ENCODE assay signal across 8 cellular contexts in the genomic region with DNA sequence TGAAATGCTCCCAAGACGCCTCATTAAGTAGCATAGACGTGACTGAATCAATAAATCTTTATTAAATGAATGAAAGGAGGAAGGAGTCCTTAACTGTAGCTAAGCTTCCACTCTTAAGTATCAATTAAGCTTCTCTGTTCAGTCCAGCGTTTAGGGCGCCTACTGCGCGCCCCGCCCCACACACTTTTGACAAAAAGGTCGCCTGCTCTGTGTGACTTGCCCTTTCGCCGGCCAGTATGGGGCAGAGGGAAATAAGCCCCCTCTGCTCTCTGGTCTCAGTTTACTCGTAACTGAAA. TPM values are rescaled to one million over a fixed set of nuclear protein-coding genes. Genes with fewer than 3 reads are reported as not detected.
DNase-seq lines count a peak whose midpoint lies in the region; TF ChIP-seq lines count a peak whose summit lies in the region.

No MANE protein-coding gene starts in this region.

- CTCF ChIA-PET in activated naive CD4-positive, alpha-beta T cell treated with anti-CD3 and anti-CD28 coated beads for 36 hours (lab: Charles Lee), result no interaction called here

- peak overlapping the region; percentile 17 for H3K4me3 ChIP-seq in lower leg skin (ENCODE audit: low read depth, poor library complexity, severe bottlenecking)

- no peaks in the 10 kb centered on the region for H3K27me3 Mint-ChIP-seq in activated naive CD4-positive, alpha-beta T cell treated with anti-CD3 and anti-CD28 coated beads for 36 hours (ENCODE audit: low read depth)
- no peaks in the 10 kb centered on the region for H3K27me3 Mint-ChIP-seq in activated naive CD8-positive, alpha-beta T cell treated with anti-CD3 and anti-CD28 coated beads for 36 hours
- H3K27me3 Mint-ChIP-seq in type B pancreatic cell, result no peaks in the 10 kb centered on the region

- peaks cover 27% of the 10 kb centered on the region for H3K4me1 Mint-ChIP-seq in activated naive CD4-positive, alpha-beta T cell treated with anti-CD3 and anti-CD28 coated beads for 36 hours (ENCODE audit: low read depth)
- H3K4me1 Mint-ChIP-seq in activated naive CD8-positive, alpha-beta T cell treated with anti-CD3 and anti-CD28 coated beads for 36 hours, result peaks cover 20% of the 10 kb centered on the region
- H3K4me1 Mint-ChIP-seq in type B pancreatic cell (ENCODE audit: unreplicated experiment), result peaks cover 10% of the 10 kb centered on the region

- H3K36me3 Mint-ChIP-seq in activated naive CD4-positive, alpha-beta T cell treated with anti-CD3 and anti-CD28 coated beads for 36 hours (ENCODE audit: low read depth), result no peaks in the 10 kb centered on the region
- H3K36me3 Mint-ChIP-seq in activated naive CD8-positive, alpha-beta T cell treated with anti-CD3 and anti-CD28 coated beads for 36 hours, result no peaks in the 10 kb centered on the region
- no peaks in the 10 kb centered on the region for H3K36me3 Mint-ChIP-seq in type B pancreatic cell

- intact Hi-C loops in activated naive CD4-positive, alpha-beta T cell treated with anti-CD3 and anti-CD28 coated beads for 36 hours (cut with micrococcal nuclease), result loop anchor here (2.0 kb wide), 3 partner anchors 51 to 527 kb away; a partner anchor contains a TSS
- intact Hi-C loops in lower leg skin (cut with DNase I; ENCODE audit: low total_unique reads), result no loop called here

- DNase-seq in activated naive CD4-positive, alpha-beta T cell treated with anti-CD3 and anti-CD28 coated beads for 36 hours, result no peak
- no peak for DNase-seq in activated naive CD4-positive, alpha-beta T cell treated with anti-CD3 and anti-CD28 coated beads, Interleukin-2, amount 50 U/mL, for 16 hours
- DNase-seq in activated naive CD8-positive, alpha-beta T cell treated with anti-CD3 and anti-CD28 coated beads for 36 hours, result no peak
- DNase-seq in lower leg skin (ENCODE audit: low spot score in 2 of 2) (no peak), type B pancreatic cell (ENCODE audit: extremely low spot score, unreplicated experiment) (no peak), NCI-H774 (lab: John Stamatoyannopoulos, UW) (no peak), hypothalamus (lab: John Stamatoyannopoulos, UW) (no peak), NCI-H1436 (lab: John Stamatoyannopoulos, UW) (no peak)

- WGBS in lower leg skin, 2 donors, result 6 to 7% methylated on average over 11 of the region's 11 CpGs

- H3K4me3 Mint-ChIP-seq in activated naive CD4-positive, alpha-beta T cell treated with anti-CD3 and anti-CD28 coated beads for 36 hours, result peak overlapping the region; percentile 83
- H3K4me3 Mint-ChIP-seq in activated naive CD8-positive, alpha-beta T cell treated with anti-CD3 and anti-CD28 coated beads for 36 hours, result peak overlapping the region; percentile 87
- peak overlapping the region; percentile 91 for H3K4me3 Mint-ChIP-seq in type B pancreatic cell

- TF ChIP-seq POLR2A in lower leg skin (IDR thresholded peaks at IDR 0.05), result no peak

- TF ChIP-seq CTCF in lower leg skin (IDR thresholded peaks at IDR 0.05) (no peak), type B pancreatic cell (conservative IDR thresholded peaks at IDR 0.05) (no peak)

- H3K27ac Mint-ChIP-seq in activated naive CD4-positive, alpha-beta T cell treated with anti-CD3 and anti-CD28 coated beads for 36 hours, result no peak overlapping the region
- H3K27ac Mint-ChIP-seq in activated naive CD8-positive, alpha-beta T cell treated with anti-CD3 and anti-CD28 coated beads for 36 hours, result peak overlapping the region; percentile 65
- H3K27ac Mint-ChIP-seq in type B pancreatic cell, result peak overlapping the region; percentile 85

- H3K9me3 Mint-ChIP-seq in activated naive CD4-positive, alpha-beta T cell treated with anti-CD3 and anti-CD28 coated beads for 36 hours, result no peaks in the 10 kb centered on the region
- no peaks in the 10 kb centered on the region for H3K9me3 Mint-ChIP-seq in activated naive CD8-positive, alpha-beta T cell treated with anti-CD3 and anti-CD28 coated beads for 36 hours
- H3K9me3 Mint-ChIP-seq in type B pancreatic cell, result no peaks in the 10 kb centered on the region

RNA-seq across cellular contexts. Expression of a gene that starts 0.7 kb away (rescaled TPM):
- total RNA-seq in activated naive CD4-positive, alpha-beta T cell treated with anti-CD3 and anti-CD28 coated beads for 36 hours, result 10 to 100 TPM; 15.5 to 19.9 TPM
- 10 to 100 TPM; 17.7 to 20.8 TPM for total RNA-seq in activated naive CD8-positive, alpha-beta T cell treated with anti-CD3 and anti-CD28 coated beads for 36 hours
- total RNA-seq in lower leg skin (10 to 100 TPM in 2 of 4 donors, 1 to 10 TPM in 2; 7.5 to 14.0 (median 10.7) TPM), type B pancreatic cell (ENCODE audit: low replicate concordance) (20.2 and 21.1 TPM in 2 replicates)

RNA-seq across cellular contexts. Expression of a gene that starts 30.3 kb away (rescaled TPM):
- total RNA-seq in activated naive CD4-positive, alpha-beta T cell treated with anti-CD3 and anti-CD28 coated beads for 36 hours, result 10 to 100 TPM; 15.0 to 15.8 TPM
- 1 to 10 TPM; 7.3 to 7.9 TPM for total RNA-seq in activated naive CD8-positive, alpha-beta T cell treated with anti-CD3 and anti-CD28 coated beads for 36 hours
- total RNA-seq in lower leg skin, result 10 to 100 TPM; 13.7 to 78.2 (median 31.3) TPM
- 14.5 and 28.4 TPM in 2 replicates for total RNA-seq in type B pancreatic cell (ENCODE audit: low replicate concordance)

RNA-seq across cellular contexts. Expression of a gene that starts 31.0 kb away (rescaled TPM):
- 10 to 100 TPM; 83.0 to 94.5 TPM for total RNA-seq in activated naive CD4-positive, alpha-beta T cell treated with anti-CD3 and anti-CD28 coated beads for 36 hours
- total RNA-seq in activated naive CD8-positive, alpha-beta T cell treated with anti-CD3 and anti-CD28 coated beads for 36 hours, result 100 to 1,000 TPM; 101 to 104 TPM
- total RNA-seq in lower leg skin (100 to 1,000 TPM in 1 of 4 donors, 10 to 100 TPM in 3; 62.9 to 104 (median 73.8) TPM), type B pancreatic cell (ENCODE audit: low replicate concordance) (102 and 115 TPM in 2 replicates)

RNA-seq across cellular contexts. Expression of a gene that starts 43.8 kb away (rescaled TPM):
- total RNA-seq in activated naive CD4-positive, alpha-beta T cell treated with anti-CD3 and anti-CD28 coated beads for 36 hours, result 10 to 100 TPM; 36.3 to 42.7 TPM
- 10 to 100 TPM; 26.2 to 29.0 TPM for total RNA-seq in activated naive CD8-positive, alpha-beta T cell treated with anti-CD3 and anti-CD28 coated beads for 36 hours
- total RNA-seq in lower leg skin (10 to 100 TPM; 37.7 to 66.1 (median 47.4) TPM), type B pancreatic cell (ENCODE audit: low replicate concordance) (38.4 and 41.6 TPM in 2 replicates)

RNA-seq across cellular contexts. Expression of a gene that starts 52.1 kb away (rescaled TPM):
- 10 to 100 TPM; 38.0 to 38.2 TPM for total RNA-seq in activated naive CD4-positive, alpha-beta T cell treated with anti-CD3 and anti-CD28 coated beads for 36 hours
- total RNA-seq in activated naive CD8-positive, alpha-beta T cell treated with anti-CD3 and anti-CD28 coated beads for 36 hours, result 10 to 100 TPM; 42.9 to 46.3 TPM
- total RNA-seq in lower leg skin (100 to 1,000 TPM; 177 to 378 (median 207) TPM), type B pancreatic cell (ENCODE audit: low replicate concordance) (126 and 224 TPM in 2 replicates)
